Comparison of ENCODE assay signal across 8 cellular contexts in the genomic region with DNA sequence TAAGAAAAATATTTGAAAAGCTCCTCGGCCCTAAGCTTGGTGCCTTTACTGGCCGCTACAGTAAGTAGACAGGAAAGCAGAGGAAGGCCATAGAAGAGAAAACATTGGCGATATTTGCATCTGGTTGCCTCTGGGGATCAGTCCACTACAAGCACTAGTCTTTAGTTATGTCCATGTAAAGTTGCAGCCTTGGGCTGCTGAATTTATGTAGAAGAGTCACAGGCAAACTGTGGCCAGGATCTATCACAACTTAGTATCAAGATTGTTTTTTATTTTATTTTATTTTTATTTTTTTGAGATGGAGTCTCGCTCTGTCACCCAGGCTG.
"Had no signal": no experiment of that assay in that cellular context is flagged by ENCODE, and none has a peak within 500 bp of the region (broad histone marks: within the 10 kb centered on the region; RNA-seq: fewer than 3 reads in every experiment).

No MANE protein-coding gene starts in this region.

- H3K4me3 ChIP-seq: adrenal gland, coronary artery, heart left ventricle, left lung, tibial artery had no signal

- H3K36me3 ChIP-seq: adrenal gland, heart left ventricle, left lung, tibial artery had no signal

- H3K79me2 ChIP-seq: parathyroid adenoma had no signal

- H3K4me3 Mint-ChIP-seq: effector memory CD8-positive, alpha-beta T cell; memory B cell had no signal

- H3K27me3 ChIP-seq: adrenal gland, heart left ventricle, left lung had no signal

- H3K4me1 ChIP-seq: adrenal gland, left lung, parathyroid adenoma, tibial artery had no signal

- H3K27ac ChIP-seq: adrenal gland, coronary artery, heart left ventricle, left lung, parathyroid adenoma, tibial artery had no signal

- H3K27ac Mint-ChIP-seq: effector memory CD8-positive, alpha-beta T cell; memory B cell had no signal

- H3K27me3 Mint-ChIP-seq: memory B cell had no signal

- H3K9me3 ChIP-seq: adrenal gland, left lung, tibial artery had no signal

- H3K9ac ChIP-seq: parathyroid adenoma had no signal

- H3K36me3 Mint-ChIP-seq: memory B cell had no signal

- H3K4me1 Mint-ChIP-seq: memory B cell had no signal

- H3K9me3 Mint-ChIP-seq: effector memory CD8-positive, alpha-beta T cell; memory B cell had no signal
